Comparison of ENCODE assay signal across 16 cellular contexts in the genomic region with DNA sequence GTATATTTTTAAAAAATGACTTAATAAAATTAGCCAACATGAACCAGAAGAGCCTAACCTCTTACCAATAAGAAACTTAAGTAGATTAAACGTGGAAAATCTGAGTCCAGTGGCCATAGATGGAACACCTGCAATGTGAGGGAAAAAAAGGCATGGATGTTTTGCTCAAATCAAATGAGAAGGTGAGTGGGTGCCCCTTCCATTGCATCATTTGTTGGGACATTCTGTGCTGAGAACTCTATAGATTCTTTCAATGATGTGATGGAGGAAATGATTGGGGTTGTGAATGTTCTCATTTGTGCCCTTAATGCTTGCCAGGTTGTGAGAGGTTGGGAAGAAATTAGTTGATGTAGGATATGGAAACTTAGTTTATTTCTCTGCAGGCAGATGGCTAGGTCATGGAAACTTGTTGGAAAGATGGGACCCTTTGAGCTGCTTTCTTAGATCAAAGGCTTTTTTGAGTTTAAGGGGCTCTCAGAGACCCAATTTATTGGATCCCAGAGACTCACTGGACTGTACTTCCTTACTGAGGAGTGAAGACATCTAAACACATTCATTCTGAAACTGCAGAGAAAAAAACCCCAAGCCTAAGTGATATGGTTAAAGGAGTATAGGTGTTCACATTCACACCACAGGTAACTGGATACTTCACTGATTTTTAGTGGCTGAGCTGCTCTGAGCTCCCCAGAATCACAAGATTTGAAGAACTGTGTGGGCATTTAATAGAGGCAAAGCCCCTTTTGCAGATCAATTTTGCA.
DNase-seq lines count a peak whose midpoint lies in the region; ATAC-seq and TF ChIP-seq lines count a peak whose summit lies in the region.
"Had no signal": no experiment of that assay in that cellular context is flagged by ENCODE, and none has a peak within 500 bp of the region (broad histone marks: within the 10 kb centered on the region; RNA-seq: fewer than 3 reads in every experiment).

No MANE protein-coding gene starts in this region.

- H3K4me3 Mint-ChIP-seq in activated T-cell treated with anti-CD3 and anti-CD28 coated beads, Interleukin-2, amount 50 U/mL, for 24 hours: no peak overlapping the region
- no peak overlapping the region for H3K4me3 Mint-ChIP-seq in stimulated activated memory B cell treated with anti-CD40 and anti-IgM and Interleukin-4, amounts not matched to agents 10 μg/mL and 1 μg/mL and 100 μg/mL, for 72 hours
- H3K4me3 Mint-ChIP-seq in Caco-2 (ENCODE audit: unreplicated experiment): no peak overlapping the region
- H3K4me3 Mint-ChIP-seq: CD4-positive, CD25-positive, alpha-beta regulatory T cell; neural progenitor cell had no signal

- peak overlapping the region; percentile 56 for H3K27ac Mint-ChIP-seq in activated T-cell treated with anti-CD3 and anti-CD28 coated beads, Interleukin-2, amount 50 U/mL, for 24 hours
- no peak overlapping the region for H3K27ac Mint-ChIP-seq in stimulated activated memory B cell treated with anti-CD40 and anti-IgM and Interleukin-4, amounts not matched to agents 10 μg/mL and 1 μg/mL and 100 μg/mL, for 72 hours
- no peak overlapping the region for H3K27ac Mint-ChIP-seq in Caco-2 (ENCODE audit: unreplicated experiment)
- H3K27ac Mint-ChIP-seq: CD4-positive, CD25-positive, alpha-beta regulatory T cell; neural progenitor cell had no signal

- CTCF ChIA-PET in Caco-2 (lab: Charles Lee): no interaction called here

- BruUV-seq in Caco-2 (replicated peaks; lab: Mats Ljungman, UMichigan): no TSS peak

- H3K36me3 Mint-ChIP-seq in activated T-cell treated with anti-CD3 and anti-CD28 coated beads, Interleukin-2, amount 50 U/mL, for 24 hours (ENCODE audit: low read depth): no peaks in the 10 kb centered on the region
- H3K36me3 Mint-ChIP-seq in stimulated activated memory B cell treated with anti-CD40 and anti-IgM and Interleukin-4, amounts not matched to agents 10 μg/mL and 1 μg/mL and 100 μg/mL, for 72 hours: no peaks in the 10 kb centered on the region
- H3K36me3 Mint-ChIP-seq in Caco-2 (ENCODE audit: insufficient read depth, unreplicated experiment): no peaks in the 10 kb centered on the region
- H3K36me3 Mint-ChIP-seq: CD4-positive, CD25-positive, alpha-beta regulatory T cell; neural progenitor cell had no signal

- POLR2A ChIA-PET in Caco-2 (lab: Charles Lee): no interaction called here

- no peak for TF ChIP-seq CTCF in tibial artery (IDR thresholded peaks at IDR 0.05)
- no peak for TF ChIP-seq CTCF in Caco-2 (IDR thresholded peaks at IDR 0.05; ENCODE audit: insufficient read depth in 1 of 2, low read depth in 1 of 2, low read length in 1 of 2, severe bottlenecking in 1 of 2, unreplicated experiment in 1 of 2)

- no peak overlapping the region for H3K27ac ChIP-seq in tibial artery
- H3K27ac ChIP-seq: neural progenitor cell, SJCRH30 had no signal

- peaks cover 12% of the 10 kb centered on the region for H3K27me3 Mint-ChIP-seq in activated T-cell treated with anti-CD3 and anti-CD28 coated beads, Interleukin-2, amount 50 U/mL, for 24 hours
- peaks cover 18% of the 10 kb centered on the region for H3K27me3 Mint-ChIP-seq in stimulated activated memory B cell treated with anti-CD40 and anti-IgM and Interleukin-4, amounts not matched to agents 10 μg/mL and 1 μg/mL and 100 μg/mL, for 72 hours
- H3K27me3 Mint-ChIP-seq in Caco-2 (ENCODE audit: insufficient read depth, unreplicated experiment): peaks cover 9% of the 10 kb centered on the region

- H3K27me3 ChIP-seq in tibial artery (no peaks in the 10 kb centered on the region), Caco-2 (replicated peaks; ENCODE audit: control insufficient read depth, insufficient read depth, low read length) (no peaks in the 10 kb centered on the region)
- H3K27me3 ChIP-seq: neural progenitor cell, SJCRH30 had no signal

- H3K9me3 ChIP-seq in tibial artery: no peaks in the 10 kb centered on the region
- no peaks in the 10 kb centered on the region for H3K9me3 ChIP-seq in Caco-2
- H3K9me3 ChIP-seq: SJCRH30 had no signal

- intact Hi-C loops in tibial artery (cut with DNase I; ENCODE audit: low total_unique reads): no loop called here
- intact Hi-C loops in Caco-2 (cut with micrococcal nuclease; ENCODE audit: unreplicated experiment): no loop called here

- ATAC-seq in GM21381 (IDR thresholded peaks at IDR 0.05; ENCODE audit: unreplicated experiment) (peak; percentile 62), HG02981 (IDR thresholded peaks at IDR 0.05; ENCODE audit: unreplicated experiment) (peak; percentile 61)
- peak; percentile 20 for ATAC-seq in stimulated activated memory B cell treated with anti-CD40 and anti-IgM and Interleukin-4, amounts not matched to agents 10 μg/mL and 1 μg/mL and 100 μg/mL, for 72 hours

- H3K4me3 ChIP-seq in tibial artery: no peak overlapping the region
- H3K4me3 ChIP-seq in Caco-2 (ENCODE audit: low read depth, low read length): no peak overlapping the region
- H3K4me3 ChIP-seq: neural progenitor cell, SJCRH30 had no signal

- peaks cover 0 to 28% (median 7%) of the 10 kb centered on the region in 4 donors for H3K4me1 ChIP-seq in tibial artery
- no peaks in the 10 kb centered on the region for H3K4me1 ChIP-seq in Caco-2
- H3K4me1 ChIP-seq: neural progenitor cell had no signal

- DNase-seq in activated T-cell treated with anti-CD3 and anti-CD28 coated beads, Interleukin-2, amount 50 U/mL, for 24 hours: no peak
- DNase-seq in activated T-cell treated with anti-CD3 and anti-CD28 coated beads, Interleukin-2, amount 50 U/mL, for 48 hours: no peak
- no peak for DNase-seq in kidney glomerular epithelial cell (lab: John Stamatoyannopoulos, UW)
- DNase-seq in tibial artery: no peak
- no peak for DNase-seq in Caco-2
- DNase-seq: activated CD8-positive, alpha-beta memory T cell treated with anti-CD3 and anti-CD28 coated beads for 24 hours; activated gamma-delta T cell treated with Interleukin-2 at 50 U/mL for 16 hours; CD4-positive, CD25-positive, alpha-beta regulatory T cell; cortex of kidney; NCI-H226; retina; SJCRH30 had no signal

- no peaks in the 10 kb centered on the region for H3K9me3 Mint-ChIP-seq in activated T-cell treated with anti-CD3 and anti-CD28 coated beads, Interleukin-2, amount 50 U/mL, for 24 hours
- no peaks in the 10 kb centered on the region for H3K9me3 Mint-ChIP-seq in stimulated activated memory B cell treated with anti-CD40 and anti-IgM and Interleukin-4, amounts not matched to agents 10 μg/mL and 1 μg/mL and 100 μg/mL, for 72 hours
- H3K9me3 Mint-ChIP-seq in Caco-2 (ENCODE audit: unreplicated experiment): no peaks in the 10 kb centered on the region
- H3K9me3 Mint-ChIP-seq: CD4-positive, CD25-positive, alpha-beta regulatory T cell; neural progenitor cell had no signal

- H3K4me1 Mint-ChIP-seq in activated T-cell treated with anti-CD3 and anti-CD28 coated beads, Interleukin-2, amount 50 U/mL, for 24 hours (ENCODE audit: low read depth): peaks cover 17% of the 10 kb centered on the region
- no peaks in the 10 kb centered on the region for H3K4me1 Mint-ChIP-seq in stimulated activated memory B cell treated with anti-CD40 and anti-IgM and Interleukin-4, amounts not matched to agents 10 μg/mL and 1 μg/mL and 100 μg/mL, for 72 hours
- H3K4me1 Mint-ChIP-seq in Caco-2 (ENCODE audit: low read depth, unreplicated experiment): no peaks in the 10 kb centered on the region
- H3K4me1 Mint-ChIP-seq: CD4-positive, CD25-positive, alpha-beta regulatory T cell; neural progenitor cell had no signal

- H3K36me3 ChIP-seq in tibial artery: no peaks in the 10 kb centered on the region
- H3K36me3 ChIP-seq in Caco-2 (ENCODE audit: control insufficient read depth, insufficient read depth, low read length): no peaks in the 10 kb centered on the region
- H3K36me3 ChIP-seq: neural progenitor cell, SJCRH30 had no signal
